In genomic region chr19:49119411-49120324, GRCh38 we compare ENCODE assay signal across 8 cellular contexts. TPM values are rescaled to one million over a fixed set of nuclear protein-coding genes. Genes with fewer than 3 reads are reported as not detected.
DNase-seq lines count a peak whose midpoint lies in the region; ATAC-seq and TF ChIP-seq lines count a peak whose summit lies in the region.

PPFIA3 (plus strand) TSS chr19:49119544; CDS start chr19:49127874, 8,330 bp downstream.

- H3K36me3 Mint-ChIP-seq in activated CD4-positive, alpha-beta T cell treated with anti-CD3 and anti-CD28 coated beads for 36 hours (ENCODE audit: low read depth): peaks cover 2% of the 10 kb centered on the region

- CTCF ChIA-PET in activated CD4-positive, alpha-beta T cell treated with anti-CD3 and anti-CD28 coated beads for 36 hours (lab: Charles Lee): interaction anchor here (1.0 to 1.8 kb wide), 3 partner anchors 9 to 28 kb away, joined by 3 to 8 read pairs (median 6); no protein-coding TSS in a partner anchor

- peaks cover 26% of the 10 kb centered on the region for H3K4me1 Mint-ChIP-seq in activated CD4-positive, alpha-beta T cell treated with anti-CD3 and anti-CD28 coated beads for 36 hours
- H3K4me1 Mint-ChIP-seq in stimulated activated naive CD8-positive, alpha-beta T cell treated with anti-CD3 and anti-CD28 coated beads, Interleukin-15, amount 100 ng/mL, for 72 hours: peaks cover 48% of the 10 kb centered on the region

- DNase-seq in activated CD4-positive, alpha-beta T cell treated with anti-CD3 and anti-CD28 coated beads for 36 hours: peak; percentile 48
- DNase-seq in activated CD4-positive, alpha-beta T cell treated with anti-CD3 and anti-CD28 coated beads for 4 hours: no peak
- DNase-seq in dedifferentiated amniotic fluid mesenchymal stem cell (ENCODE audit: extremely low spot score) (peak; percentile 43), left lobe of liver (ENCODE audit: low spot score) (peak; percentile 76), NCI-H345 treated with DMSO at 0.1 percent for 48 hours (lab: John Stamatoyannopoulos, UW; ENCODE audit: unreplicated experiment) (no peak)
- peak; percentile 22 to 37 for DNase-seq in stimulated activated naive CD8-positive, alpha-beta T cell treated with anti-CD3 and anti-CD28 coated beads, Interleukin-15, amount 100 ng/mL, for 72 hours

- peaks cover 8% of the 10 kb centered on the region for H3K27me3 Mint-ChIP-seq in activated CD4-positive, alpha-beta T cell treated with anti-CD3 and anti-CD28 coated beads for 36 hours
- H3K27me3 Mint-ChIP-seq in stimulated activated naive CD8-positive, alpha-beta T cell treated with anti-CD3 and anti-CD28 coated beads, Interleukin-15, amount 100 ng/mL, for 72 hours: peaks cover 18% of the 10 kb centered on the region

- POLR2A ChIA-PET in activated CD4-positive, alpha-beta T cell treated with anti-CD3 and anti-CD28 coated beads for 36 hours (lab: Charles Lee): interaction anchor here (1.2 kb wide), 1 partner anchor 8 kb away, joined by 3 read pairs; no protein-coding TSS in a partner anchor

- peak within 1 kb of the TSS; percentile 84 for H3K27ac Mint-ChIP-seq in activated CD4-positive, alpha-beta T cell treated with anti-CD3 and anti-CD28 coated beads for 36 hours
- peak within 1 kb of the TSS; percentile 87 to 97 for H3K27ac Mint-ChIP-seq in stimulated activated naive CD8-positive, alpha-beta T cell treated with anti-CD3 and anti-CD28 coated beads, Interleukin-15, amount 100 ng/mL, for 72 hours

- intact Hi-C loops in activated CD4-positive, alpha-beta T cell treated with anti-CD3 and anti-CD28 coated beads for 36 hours (cut with DNase I, micrococcal nuclease): loop anchor here (1.0 to 10.0 kb wide), 13 partner anchors 9 to 795 kb away; partner anchors contain the start of genes SNRNP70 (in 2 of the 2), EMP3 (in 1 of the 2), GYS1 (in 1 of the 2) and PPP1R15A (in 1 of the 2)

- ATAC-seq in activated CD4-positive, alpha-beta T cell treated with anti-CD3 and anti-CD28 coated beads for 36 hours: no peak
- ATAC-seq in SK-N-SH treated with all-trans-retinoic acid at 6 μM for 48 hours (peak; percentile 69), left lobe of liver (peak; percentile 61), HG03469 (IDR thresholded peaks at IDR 0.05; ENCODE audit: unreplicated experiment) (no peak)
- no peak for ATAC-seq in stimulated activated naive CD8-positive, alpha-beta T cell treated with anti-CD3 and anti-CD28 coated beads, Interleukin-15, amount 100 ng/mL, for 72 hours

- peak within 1 kb of the TSS; percentile 80 for H3K4me3 Mint-ChIP-seq in activated CD4-positive, alpha-beta T cell treated with anti-CD3 and anti-CD28 coated beads for 36 hours
- peak within 1 kb of the TSS; percentile 85 to 96 for H3K4me3 Mint-ChIP-seq in stimulated activated naive CD8-positive, alpha-beta T cell treated with anti-CD3 and anti-CD28 coated beads, Interleukin-15, amount 100 ng/mL, for 72 hours

- H3K9me3 Mint-ChIP-seq in activated CD4-positive, alpha-beta T cell treated with anti-CD3 and anti-CD28 coated beads for 36 hours (ENCODE audit: low read depth): no peaks in the 10 kb centered on the region
- H3K9me3 Mint-ChIP-seq in stimulated activated naive CD8-positive, alpha-beta T cell treated with anti-CD3 and anti-CD28 coated beads, Interleukin-15, amount 100 ng/mL, for 72 hours: no peaks in the 10 kb centered on the region

TF ChIP-seq in SK-N-SH treated with all-trans-retinoic acid at 6 μM for 48 hours, 23 proteins besides CTCF, POLR2A, EP300 and RAD21:
- no peak for TF ChIP-seq RARB (CRISPR knock-in tag; IDR thresholded peaks at IDR 0.05)
- TF ChIP-seq ZC3H10 (CRISPR knock-in tag; IDR thresholded peaks at IDR 0.05): no peak
- no peak for TF ChIP-seq ZNF565 (CRISPR knock-in tag; conservative IDR thresholded peaks at IDR 0.05; ENCODE audit: low read depth)
- no peak for TF ChIP-seq ESRRG (CRISPR knock-in tag; IDR thresholded peaks at IDR 0.05)
- no peak for TF ChIP-seq ZNF8 (CRISPR knock-in tag; IDR thresholded peaks at IDR 0.05)
- TF ChIP-seq PPARA (CRISPR knock-in tag; IDR thresholded peaks at IDR 0.05; ENCODE audit: borderline replicate concordance): no peak
- TF ChIP-seq OSR1 (CRISPR knock-in tag; IDR thresholded peaks at IDR 0.05): no peak
- peak; percentile 32; the same call in 1 of the 2 replicates for TF ChIP-seq ZFP3 (CRISPR knock-in tag; IDR thresholded peaks at IDR 0.05)
- 0 out of 2 replicates have a peak, but pooled peaks have one; percentile 23 for TF ChIP-seq PATZ1 (CRISPR knock-in tag; IDR thresholded peaks at IDR 0.05; ENCODE audit: borderline replicate concordance)
- no peak for TF ChIP-seq POU6F1 (CRISPR knock-in tag; IDR thresholded peaks at IDR 0.05; ENCODE audit: borderline replicate concordance, low read depth)
- TF ChIP-seq TOX (CRISPR knock-in tag; IDR thresholded peaks at IDR 0.05; ENCODE audit: borderline replicate concordance): no peak
- no peak for TF ChIP-seq CSRNP3 (CRISPR knock-in tag; IDR thresholded peaks at IDR 0.05)

RNA-seq across cellular contexts. Expression of gene PPFIA3, which starts in this region (rescaled TPM):
- 1 to 10 TPM; 5.4 to 6.1 TPM for total RNA-seq in activated CD4-positive, alpha-beta T cell treated with anti-CD3 and anti-CD28 coated beads for 36 hours
- 2.3 TPM for total RNA-seq in left lobe of liver

Comparison
In these comparisons a context has a peak if more than half of its experiments do, and no peak if none do; other contexts are left out.
1. DNase-seq: peak in activated CD4-positive, alpha-beta T cell treated with anti-CD3 and anti-CD28 coated beads for 36 hours (single experiment), dedifferentiated amniotic fluid mesenchymal stem cell (single experiment), left lobe of liver (single experiment) and stimulated activated naive CD8-positive, alpha-beta T cell treated with anti-CD3 and anti-CD28 coated beads, Interleukin-15, amount 100 ng/mL, for 72 hours (2 of 2); none in activated CD4-positive, alpha-beta T cell treated with anti-CD3 and anti-CD28 coated beads for 4 hours (0 of 2) and NCI-H345 treated with DMSO at 0.1 percent for 48 hours (single experiment).
2. ATAC-seq: peak in SK-N-SH treated with all-trans-retinoic acid at 6 μM for 48 hours (single experiment) and left lobe of liver (single experiment); none in activated CD4-positive, alpha-beta T cell treated with anti-CD3 and anti-CD28 coated beads for 36 hours (single experiment), stimulated activated naive CD8-positive, alpha-beta T cell treated with anti-CD3 and anti-CD28 coated beads, Interleukin-15, amount 100 ng/mL, for 72 hours (single experiment) and HG03469 (single experiment).